Comparison of ENCODE assay signal across 21 cellular contexts in the genomic region with DNA sequence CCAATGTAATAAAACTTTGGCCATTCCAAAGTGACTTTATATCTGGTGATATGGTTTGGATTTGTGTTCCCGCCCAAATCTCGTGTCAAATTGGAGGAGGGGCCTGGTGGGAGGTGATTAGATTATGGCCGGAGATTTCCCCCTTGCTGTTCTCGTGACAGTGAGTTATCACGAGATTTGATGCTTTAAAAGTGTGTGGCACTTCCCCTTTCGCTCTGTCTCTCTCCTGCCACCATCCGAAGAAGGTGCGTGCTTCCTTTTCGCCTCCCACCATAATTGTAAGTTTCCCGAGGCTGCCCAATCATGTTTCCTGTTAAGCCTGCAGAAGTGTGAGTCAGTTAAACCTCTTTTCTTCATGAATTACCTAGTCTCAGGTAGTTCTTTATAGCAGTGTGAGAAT. TPM values are rescaled to one million over a fixed set of nuclear protein-coding genes. Genes with fewer than 3 reads are reported as not detected.
"Had no signal": no experiment of that assay in that cellular context is flagged by ENCODE, and none has a peak within 500 bp of the region (broad histone marks: within the 10 kb centered on the region; RNA-seq: fewer than 3 reads in every experiment).

No MANE protein-coding gene starts in this region.

- H3K27ac ChIP-seq: ascending aorta, brain microvascular endothelial cell, colonic mucosa, esophagus squamous epithelium, gastrocnemius medialis, sigmoid colon, stomach, upper lobe of left lung, WERI-Rb-1 had no signal

- DNase-seq: activated CD4-positive, CD25-positive, alpha-beta regulatory T cell treated with anti-CD3 and anti-CD28 coated beads, Interleukin-2, amount 50 U/mL, for 72 hours; activated gamma-delta T cell treated with Interleukin-2 at 50 U/mL for 16 hours; activated T-cell treated with anti-CD3 and anti-CD28 coated beads, Interleukin-2, amount 50 U/mL, for 1 hour; brain microvascular endothelial cell; colonic mucosa; endodermal cell; esophagus squamous epithelium; gastrocnemius medialis; left cardiac atrium; retina; sigmoid colon; stimulated activated CD4-positive, alpha-beta T cell treated with anti-CD3 and anti-CD28 coated beads, Interleukin-15, amount 100 ng/mL, for 24 hours; stomach; upper lobe of left lung; WERI-Rb-1 had no signal

- ATAC-seq: gastrocnemius medialis; stimulated activated memory B cell treated with anti-CD40 and anti-IgM and Interleukin-4, amounts not matched to agents 10 μg/mL and 1 μg/mL and 100 μg/mL, for 72 hours had no signal

- H3K9me3 ChIP-seq: ascending aorta, colonic mucosa, esophagus squamous epithelium, gastrocnemius medialis, sigmoid colon, stomach, upper lobe of left lung had no signal

- H3K4me2 ChIP-seq: smooth muscle cell had no signal

- H3K4me1 ChIP-seq: ascending aorta, colonic mucosa, esophagus squamous epithelium, gastrocnemius medialis, sigmoid colon, stomach, upper lobe of left lung had no signal

- H3K27me3 ChIP-seq: ascending aorta, brain microvascular endothelial cell, colonic mucosa, gastrocnemius medialis, sigmoid colon, stomach, upper lobe of left lung had no signal

- H3K36me3 ChIP-seq: ascending aorta, brain microvascular endothelial cell, colonic mucosa, esophagus squamous epithelium, gastrocnemius medialis, sigmoid colon, stomach, upper lobe of left lung, WERI-Rb-1 had no signal

- H3K4me3 ChIP-seq: ascending aorta, colonic mucosa, esophagus squamous epithelium, gastrocnemius medialis, lung, sigmoid colon, smooth muscle cell, stomach, upper lobe of left lung had no signal

RNA-seq across cellular contexts. Expression of a gene that starts 9.3 kb away (rescaled TPM):
- total RNA-seq: natural killer cell treated with Interleukin-12 subunit alpha and Interleukin-12 subunit beta and Interleukin-15 and Interleukin-18, amount 100 ng/mL, for 72 hours had no signal

RNA-seq across cellular contexts. Expression of a gene that starts 26.9 kb away (rescaled TPM):
- total RNA-seq: endodermal cell; natural killer cell treated with Interleukin-12 subunit alpha and Interleukin-12 subunit beta and Interleukin-15 and Interleukin-18, amount 100 ng/mL, for 72 hours; progenitor cell of endocrine pancreas; smooth muscle cell had no signal
